1 cellular context compared by ENCODE assay signal in the genomic region with DNA sequence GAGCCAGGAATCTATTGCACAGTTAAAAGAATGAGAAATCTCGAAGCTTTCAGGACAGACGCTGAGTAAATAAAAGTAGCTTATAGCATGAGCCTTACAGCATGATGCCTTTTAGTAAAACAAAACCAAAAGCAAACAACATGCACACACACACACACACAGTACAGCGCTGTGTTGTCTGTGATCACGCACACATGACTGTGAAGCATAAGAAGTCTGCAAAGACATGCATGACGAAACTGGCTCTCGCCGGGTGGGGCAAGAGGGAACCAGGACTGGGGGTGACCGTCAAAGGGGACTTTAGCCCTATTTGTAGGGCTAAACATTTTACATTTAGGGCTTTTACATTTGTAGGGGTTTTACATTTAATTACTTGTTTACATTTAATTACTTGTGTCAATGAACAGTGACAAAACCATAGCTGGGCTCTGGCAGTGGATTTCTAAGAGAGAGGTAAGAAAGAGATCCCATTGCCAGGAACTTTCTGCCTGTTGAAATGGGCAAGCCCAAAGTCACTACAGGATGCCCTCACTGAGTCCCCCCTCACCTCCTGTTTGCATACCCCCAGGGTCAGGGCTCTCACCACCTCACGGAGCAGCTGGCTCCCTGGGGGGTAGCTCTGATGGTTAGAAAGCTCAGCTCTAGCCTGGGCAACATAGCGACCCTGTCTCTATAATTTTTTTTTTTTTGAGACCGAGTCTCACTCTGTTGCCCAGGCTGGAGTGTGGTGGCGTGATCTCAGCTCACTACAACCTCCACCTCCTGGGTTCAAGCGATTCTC.
TF ChIP-seq lines count a peak whose summit lies in the region.

No MANE protein-coding gene starts in this region.

TF ChIP-seq in GM12878, 131 proteins besides CTCF, POLR2A, EP300 and RAD21 (continued from another document):
- TF ChIP-seq, protein P1, sequence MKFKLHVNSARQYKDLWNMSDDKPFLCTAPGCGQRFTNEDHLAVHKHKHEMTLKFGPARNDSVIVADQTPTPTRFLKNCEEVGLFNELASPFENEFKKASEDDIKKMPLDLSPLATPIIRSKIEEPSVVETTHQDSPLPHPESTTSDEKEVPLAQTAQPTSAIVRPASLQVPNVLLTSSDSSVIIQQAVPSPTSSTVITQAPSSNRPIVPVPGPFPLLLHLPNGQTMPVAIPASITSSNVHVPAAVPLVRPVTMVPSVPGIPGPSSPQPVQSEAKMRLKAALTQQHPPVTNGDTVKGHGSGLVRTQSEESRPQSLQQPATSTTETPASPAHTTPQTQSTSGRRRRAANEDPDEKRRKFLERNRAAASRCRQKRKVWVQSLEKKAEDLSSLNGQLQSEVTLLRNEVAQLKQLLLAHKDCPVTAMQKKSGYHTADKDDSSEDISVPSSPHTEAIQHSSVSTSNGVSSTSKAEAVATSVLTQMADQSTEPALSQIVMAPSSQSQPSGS (IDR thresholded peaks at IDR 0.05; ENCODE audit: low read length): peak; percentile 61; the same call in 1 of the 2 replicates
- peak; percentile 84 for TF ChIP-seq NBN (IDR thresholded peaks at IDR 0.05)
- 0 out of 2 replicates have a peak, but pooled peaks have one; percentile 5 for TF ChIP-seq GATAD2B (conservative IDR thresholded peaks at IDR 0.05; ENCODE audit: low read depth)
- TF ChIP-seq, protein P2, sequence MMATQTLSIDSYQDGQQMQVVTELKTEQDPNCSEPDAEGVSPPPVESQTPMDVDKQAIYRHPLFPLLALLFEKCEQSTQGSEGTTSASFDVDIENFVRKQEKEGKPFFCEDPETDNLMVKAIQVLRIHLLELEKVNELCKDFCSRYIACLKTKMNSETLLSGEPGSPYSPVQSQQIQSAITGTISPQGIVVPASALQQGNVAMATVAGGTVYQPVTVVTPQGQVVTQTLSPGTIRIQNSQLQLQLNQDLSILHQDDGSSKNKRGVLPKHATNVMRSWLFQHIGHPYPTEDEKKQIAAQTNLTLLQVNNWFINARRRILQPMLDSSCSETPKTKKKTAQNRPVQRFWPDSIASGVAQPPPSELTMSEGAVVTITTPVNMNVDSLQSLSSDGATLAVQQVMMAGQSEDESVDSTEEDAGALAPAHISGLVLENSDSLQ (IDR thresholded peaks at IDR 0.05): 0 out of 2 replicates have a peak, but pooled peaks have one; percentile 10
- TF ChIP-seq, protein P3, sequence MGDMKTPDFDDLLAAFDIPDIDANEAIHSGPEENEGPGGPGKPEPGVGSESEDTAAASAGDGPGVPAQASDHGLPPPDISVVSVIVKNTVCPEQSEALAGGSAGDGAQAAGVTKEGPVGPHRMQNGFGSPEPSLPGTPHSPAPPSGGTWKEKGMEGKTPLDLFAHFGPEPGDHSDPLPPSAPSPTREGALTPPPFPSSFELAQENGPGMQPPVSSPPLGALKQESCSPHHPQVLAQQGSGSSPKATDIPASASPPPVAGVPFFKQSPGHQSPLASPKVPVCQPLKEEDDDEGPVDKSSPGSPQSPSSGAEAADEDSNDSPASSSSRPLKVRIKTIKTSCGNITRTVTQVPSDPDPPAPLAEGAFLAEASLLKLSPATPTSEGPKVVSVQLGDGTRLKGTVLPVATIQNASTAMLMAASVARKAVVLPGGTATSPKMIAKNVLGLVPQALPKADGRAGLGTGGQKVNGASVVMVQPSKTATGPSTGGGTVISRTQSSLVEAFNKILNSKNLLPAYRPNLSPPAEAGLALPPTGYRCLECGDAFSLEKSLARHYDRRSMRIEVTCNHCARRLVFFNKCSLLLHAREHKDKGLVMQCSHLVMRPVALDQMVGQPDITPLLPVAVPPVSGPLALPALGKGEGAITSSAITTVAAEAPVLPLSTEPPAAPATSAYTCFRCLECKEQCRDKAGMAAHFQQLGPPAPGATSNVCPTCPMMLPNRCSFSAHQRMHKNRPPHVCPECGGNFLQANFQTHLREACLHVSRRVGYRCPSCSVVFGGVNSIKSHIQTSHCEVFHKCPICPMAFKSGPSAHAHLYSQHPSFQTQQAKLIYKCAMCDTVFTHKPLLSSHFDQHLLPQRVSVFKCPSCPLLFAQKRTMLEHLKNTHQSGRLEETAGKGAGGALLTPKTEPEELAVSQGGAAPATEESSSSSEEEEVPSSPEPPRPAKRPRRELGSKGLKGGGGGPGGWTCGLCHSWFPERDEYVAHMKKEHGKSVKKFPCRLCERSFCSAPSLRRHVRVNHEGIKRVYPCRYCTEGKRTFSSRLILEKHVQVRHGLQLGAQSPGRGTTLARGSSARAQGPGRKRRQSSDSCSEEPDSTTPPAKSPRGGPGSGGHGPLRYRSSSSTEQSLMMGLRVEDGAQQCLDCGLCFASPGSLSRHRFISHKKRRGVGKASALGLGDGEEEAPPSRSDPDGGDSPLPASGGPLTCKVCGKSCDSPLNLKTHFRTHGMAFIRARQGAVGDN (IDR thresholded peaks at IDR 0.05): peak; percentile 87
- TF ChIP-seq TCF7 (IDR thresholded peaks at IDR 0.05; ENCODE audit: borderline replicate concordance): 0 out of 2 replicates have a peak, but pooled peaks have one; percentile 20
- TF ChIP-seq TBL1XR1 (IDR thresholded peaks at IDR 0.05; ENCODE audit: low read depth, low read length): no peak
- no peak for TF ChIP-seq TCF3 (IDR thresholded peaks at IDR 0.05; ENCODE audit: borderline replicate concordance, insufficient read depth, low read depth, low read length)
- TF ChIP-seq, protein P4, sequence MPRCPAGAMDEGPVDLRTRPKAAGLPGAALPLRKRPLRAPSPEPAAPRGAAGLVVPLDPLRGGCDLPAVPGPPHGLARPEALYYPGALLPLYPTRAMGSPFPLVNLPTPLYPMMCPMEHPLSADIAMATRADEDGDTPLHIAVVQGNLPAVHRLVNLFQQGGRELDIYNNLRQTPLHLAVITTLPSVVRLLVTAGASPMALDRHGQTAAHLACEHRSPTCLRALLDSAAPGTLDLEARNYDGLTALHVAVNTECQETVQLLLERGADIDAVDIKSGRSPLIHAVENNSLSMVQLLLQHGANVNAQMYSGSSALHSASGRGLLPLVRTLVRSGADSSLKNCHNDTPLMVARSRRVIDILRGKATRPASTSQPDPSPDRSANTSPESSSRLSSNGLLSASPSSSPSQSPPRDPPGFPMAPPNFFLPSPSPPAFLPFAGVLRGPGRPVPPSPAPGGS (IDR thresholded peaks at IDR 0.05; ENCODE audit: borderline replicate concordance, insufficient read depth, low read depth, low read length, poor library complexity, severe bottlenecking): peak; percentile 77
- TF ChIP-seq CREM (IDR thresholded peaks at IDR 0.05; ENCODE audit: low read depth): peak; percentile 91
- TF ChIP-seq ZNF274 (IDR thresholded peaks at IDR 0.05; ENCODE audit: insufficient read depth, insufficient read length): no peak
- no peak for TF ChIP-seq SIN3A (IDR thresholded peaks at IDR 0.05; ENCODE audit: low read depth, low read length)
- TF ChIP-seq TARDBP (IDR thresholded peaks at IDR 0.05; ENCODE audit: borderline replicate concordance): 0 out of 2 replicates have a peak, but pooled peaks have one; percentile 61
- TF ChIP-seq BCL11A (IDR thresholded peaks at IDR 0.05; ENCODE audit: low read depth, low read length): 0 out of 2 replicates have a peak, but pooled peaks have one; percentile 34
- TF ChIP-seq SREBF2 (IDR thresholded peaks at IDR 0.05; ENCODE audit: low read length): no peak
- TF ChIP-seq ZNF622 (IDR thresholded peaks at IDR 0.05): no peak
- TF ChIP-seq CHD2 (IDR thresholded peaks at IDR 0.05; ENCODE audit: borderline replicate concordance, low read depth, low read length): peak; percentile 29; the same call in 1 of the 2 replicates
- TF ChIP-seq, protein P5, sequence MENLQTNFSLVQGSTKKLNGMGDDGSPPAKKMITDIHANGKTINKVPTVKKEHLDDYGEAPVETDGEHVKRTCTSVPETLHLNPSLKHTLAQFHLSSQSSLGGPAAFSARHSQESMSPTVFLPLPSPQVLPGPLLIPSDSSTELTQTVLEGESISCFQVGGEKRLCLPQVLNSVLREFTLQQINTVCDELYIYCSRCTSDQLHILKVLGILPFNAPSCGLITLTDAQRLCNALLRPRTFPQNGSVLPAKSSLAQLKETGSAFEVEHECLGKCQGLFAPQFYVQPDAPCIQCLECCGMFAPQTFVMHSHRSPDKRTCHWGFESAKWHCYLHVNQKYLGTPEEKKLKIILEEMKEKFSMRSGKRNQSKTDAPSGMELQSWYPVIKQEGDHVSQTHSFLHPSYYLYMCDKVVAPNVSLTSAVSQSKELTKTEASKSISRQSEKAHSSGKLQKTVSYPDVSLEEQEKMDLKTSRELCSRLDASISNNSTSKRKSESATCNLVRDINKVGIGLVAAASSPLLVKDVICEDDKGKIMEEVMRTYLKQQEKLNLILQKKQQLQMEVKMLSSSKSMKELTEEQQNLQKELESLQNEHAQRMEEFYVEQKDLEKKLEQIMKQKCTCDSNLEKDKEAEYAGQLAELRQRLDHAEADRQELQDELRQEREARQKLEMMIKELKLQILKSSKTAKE (IDR thresholded peaks at IDR 0.05; ENCODE audit: low read depth, poor library complexity, severe bottlenecking): peak; percentile 85
- peak; percentile 80 for TF ChIP-seq MXI1 (IDR thresholded peaks at IDR 0.05; ENCODE audit: low read depth, low read length)
- TF ChIP-seq FOXK2 (IDR thresholded peaks at IDR 0.05): no peak
- TF ChIP-seq BHLHE40 (IDR thresholded peaks at IDR 0.05; ENCODE audit: borderline replicate concordance in 1 of 2, low read depth in 2 of 2, low read length in 1 of 2): peak; percentile 87 to 88
- no peak for TF ChIP-seq CEBPB (IDR thresholded peaks at IDR 0.05; ENCODE audit: borderline replicate concordance in 1 of 2, low read depth in 2 of 2, low read length in 2 of 2)
TF ChIP-seq in GM12878: peak in this region for 37.
